20 cellular contexts compared by ENCODE assay signal in the genomic region with DNA sequence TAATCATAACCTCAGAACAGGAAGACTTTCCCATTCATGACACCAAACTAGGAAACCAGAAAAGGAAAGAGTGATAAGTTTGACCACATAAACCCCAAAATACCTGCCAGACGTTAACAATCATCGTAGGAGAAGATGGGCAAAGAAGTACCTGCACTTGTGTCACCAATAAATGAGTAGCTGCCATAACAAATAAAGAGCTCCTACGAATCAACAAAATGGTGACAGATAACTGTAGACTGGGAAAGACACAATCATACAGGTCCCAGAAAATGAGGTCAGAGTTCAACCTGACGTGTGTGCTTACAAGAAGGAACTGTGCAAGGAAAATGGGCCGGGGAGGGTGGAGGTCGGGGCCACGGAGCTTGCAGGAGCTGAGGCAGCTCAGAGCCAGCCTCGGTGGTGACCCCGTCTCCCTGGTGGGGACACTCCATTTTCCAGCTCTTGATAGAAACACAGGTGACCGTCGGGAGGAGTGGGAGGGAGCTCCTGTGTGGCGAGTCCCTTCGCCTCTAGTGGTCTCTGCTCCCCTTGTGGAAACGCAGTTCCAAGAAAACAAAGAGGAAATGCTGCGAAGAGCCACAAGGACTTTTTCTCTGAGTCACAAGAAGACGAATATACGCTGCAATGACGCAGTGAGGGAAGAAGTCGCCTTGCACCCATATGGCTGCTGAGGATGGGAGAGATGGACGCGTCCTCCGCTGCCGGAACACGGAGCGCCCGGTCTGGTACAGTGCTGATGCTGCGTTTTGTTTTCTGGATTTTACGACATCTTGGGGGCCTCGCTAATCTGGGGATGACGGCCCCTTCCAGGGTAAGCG. TPM values are rescaled to one million over a fixed set of nuclear protein-coding genes. Genes with fewer than 3 reads are reported as not detected.
DNase-seq lines count a peak whose midpoint lies in the region; ATAC-seq, FAIRE-seq and TF ChIP-seq lines count a peak whose summit lies in the region.
"Had no signal": no experiment of that assay in that cellular context is flagged by ENCODE, and none has a peak within 500 bp of the region (broad histone marks: within the 10 kb centered on the region; RNA-seq: fewer than 3 reads in every experiment).

No MANE protein-coding gene starts in this region.

- in situ Hi-C loops in K562 (cut with MboI), result no loop called here

- H3K27ac Mint-ChIP-seq in activated naive CD4-positive, alpha-beta T cell treated with anti-CD3 and anti-CD28 coated beads, Interleukin-2, amount 50 U/mL, for 24 hours, result peak overlapping the region; percentile 38
- H3K27ac Mint-ChIP-seq in stimulated activated effector memory CD8-positive, alpha-beta T cell treated with anti-CD3 and anti-CD28 coated beads, Interleukin-12 subunit alpha, Interleukin-12 subunit beta, amount 100 ng/mL, for 72 hours, result peak overlapping the region; percentile 83
- H3K27ac Mint-ChIP-seq: HFFc6 had no signal

- H3K27me3 Mint-ChIP-seq in activated naive CD4-positive, alpha-beta T cell treated with anti-CD3 and anti-CD28 coated beads, Interleukin-2, amount 50 U/mL, for 24 hours, result no peaks in the 10 kb centered on the region

- POLR2A ChIA-PET in K562 (lab: Yijun Ruan, JAX), result interaction anchor here (0.6 to 1.7 kb wide), 6 partner anchors 17 to 158 kb away, joined by 3 to 6 read pairs (median 3); no protein-coding TSS in a partner anchor

- no peak overlapping the region for H3K9ac ChIP-seq in K562 (ENCODE audit: insufficient read depth in 1 of 2, low read depth in 2 of 2, low read length in 2 of 2)

- TF ChIP-seq RAD21 in K562 (CRISPR knock-in tag; conservative IDR thresholded peaks at IDR 0.05 in 1 of 2, IDR thresholded peaks at IDR 0.05 in 1 of 2), result no peak

- H3K36me3 Mint-ChIP-seq in activated naive CD4-positive, alpha-beta T cell treated with anti-CD3 and anti-CD28 coated beads, Interleukin-2, amount 50 U/mL, for 24 hours, result peaks cover 2% of the 10 kb centered on the region
- peaks cover 44% of the 10 kb centered on the region for H3K36me3 Mint-ChIP-seq in stimulated activated effector memory CD8-positive, alpha-beta T cell treated with anti-CD3 and anti-CD28 coated beads, Interleukin-12 subunit alpha, Interleukin-12 subunit beta, amount 100 ng/mL, for 72 hours

- DNase-seq in activated naive CD4-positive, alpha-beta T cell treated with Interleukin-2 at 50 U/mL for 16 hours, result no peak
- peak; percentile 74 for DNase-seq in MV-4-11 (lab: John Stamatoyannopoulos, UW)
- no peak for DNase-seq in K562 (ENCODE audit: extremely low read depth in 1 of 4, low spot score in 3 of 4)
- no peak for DNase-seq in stimulated activated effector memory CD8-positive, alpha-beta T cell treated with anti-CD3 and anti-CD28 coated beads, Interleukin-12 subunit alpha, Interleukin-12 subunit beta, amount 100 ng/mL, for 72 hours (ENCODE audit: low spot score in 2 of 2)
- DNase-seq in nucleus accumbens (lab: John Stamatoyannopoulos, UW), result no peak
- DNase-seq in anterior cingulate cortex (lab: John Stamatoyannopoulos, UW), result no peak
- DNase-seq: activated gamma-delta T cell treated with Interleukin-2 at 50 U/mL for 16 hours, COR-L47, heart right ventricle, HFFc6, immature natural killer cell, left ventricle myocardium inferior, NCI-H1105, NCI-H524 treated with DMSO at 0.1 percent for 48 hours, thyroid gland had no signal

- no peak overlapping the region for H3K27ac ChIP-seq in K562 (ENCODE audit: extremely low read depth, low read depth, low read length)
- H3K27ac ChIP-seq: heart right ventricle, left ventricle myocardium inferior, neutrophil, thyroid gland had no signal

- peaks cover 7% of the 10 kb centered on the region; the same call in 1 of the 3 replicates for H3K36me3 ChIP-seq in K562 (ENCODE audit: control insufficient read depth, insufficient read depth, low read length)
- H3K36me3 ChIP-seq: thyroid gland had no signal

- H3K4me2 ChIP-seq in K562 (ENCODE audit: insufficient read depth, low read length), result no peak overlapping the region

- H3K79me2 ChIP-seq in K562 (ENCODE audit: control insufficient read depth, insufficient read depth, low read length), result peaks cover 71% of the 10 kb centered on the region

- no peak for ATAC-seq in K562
- peak; percentile 74 for ATAC-seq in stimulated activated effector memory CD8-positive, alpha-beta T cell treated with anti-CD3 and anti-CD28 coated beads, Interleukin-12 subunit alpha, Interleukin-12 subunit beta, amount 100 ng/mL, for 72 hours
- ATAC-seq in GM18868 (IDR thresholded peaks at IDR 0.05; ENCODE audit: unreplicated experiment), result no peak
- ATAC-seq: heart right ventricle had no signal

- 65% methylated on average over 28 of the region's 31 CpGs for WGBS in K562 (ENCODE audit: insufficient coverage, low coverage, missing lambda C conversion rate)

- H4K20me1 ChIP-seq in K562 (replicated peaks; ENCODE audit: control insufficient read depth, insufficient read depth, low read length), result peaks cover 6% of the 10 kb centered on the region

- H3K4me3 Mint-ChIP-seq in activated naive CD4-positive, alpha-beta T cell treated with anti-CD3 and anti-CD28 coated beads, Interleukin-2, amount 50 U/mL, for 24 hours, result no peak overlapping the region
- peak overlapping the region; percentile 53 for H3K4me3 Mint-ChIP-seq in stimulated activated effector memory CD8-positive, alpha-beta T cell treated with anti-CD3 and anti-CD28 coated beads, Interleukin-12 subunit alpha, Interleukin-12 subunit beta, amount 100 ng/mL, for 72 hours
- H3K4me3 Mint-ChIP-seq: HFFc6 had no signal

- H3K27me3 ChIP-seq in K562 (ENCODE audit: control insufficient read depth in 2 of 2, insufficient read depth in 2 of 2, low read length in 2 of 2), result no peaks in the 10 kb centered on the region
- H3K27me3 ChIP-seq: heart right ventricle, thyroid gland had no signal

- H3K4me1 ChIP-seq in K562 (replicated peaks in 1 of 2; ENCODE audit: control insufficient read depth in 2 of 2, insufficient read depth in 2 of 2, low read length in 2 of 2), result peaks cover 0 to 66% of the 10 kb centered on the region in 2 experiments; a peak in 3 of 5 replicates

- no peak overlapping the region for H3K4me3 ChIP-seq in K562
- H3K4me3 ChIP-seq: heart right ventricle, left ventricle myocardium inferior, thyroid gland had no signal

- peaks cover 41% of the 10 kb centered on the region for H3K4me1 Mint-ChIP-seq in activated naive CD4-positive, alpha-beta T cell treated with anti-CD3 and anti-CD28 coated beads, Interleukin-2, amount 50 U/mL, for 24 hours
- H3K4me1 Mint-ChIP-seq in stimulated activated effector memory CD8-positive, alpha-beta T cell treated with anti-CD3 and anti-CD28 coated beads, Interleukin-12 subunit alpha, Interleukin-12 subunit beta, amount 100 ng/mL, for 72 hours, result peaks cover 61% of the 10 kb centered on the region

- H3K9me3 ChIP-seq in K562 (replicated peaks; ENCODE audit: control insufficient read depth, insufficient read depth, low read depth, low read length), result no peaks in the 10 kb centered on the region
- H3K9me3 ChIP-seq: neutrophil, thyroid gland had no signal

- CTCF ChIA-PET in K562 (lab: Yijun Ruan, JAX; ENCODE audit: low intra/inter-chr PET ratio), result interaction anchor here (1.1 kb wide), 1 partner anchor 20 kb away, joined by 3 read pairs; no protein-coding TSS in a partner anchor

- no peak for TF ChIP-seq EP300 in K562 (IDR thresholded peaks at IDR 0.05; ENCODE audit: low read length)

- no peak overlapping the region for H2AFZ ChIP-seq in K562 (ENCODE audit: low read depth, low read length)

- intact Hi-C loops in K562 (cut with micrococcal nuclease), result no loop called here

- no TSS peak for BruUV-seq in K562 (replicated peaks; lab: Mats Ljungman, UMichigan)

- TF ChIP-seq CTCF in K562 (IDR thresholded peaks at IDR 0.05 in 2 of 3, conservative IDR thresholded peaks at IDR 0.05 in 1 of 3; ENCODE audit: insufficient read depth in 2 of 3, low read depth in 1 of 3, low read length in 3 of 3), result no peak

- no peak for TF ChIP-seq POLR2A in K562 (conservative IDR thresholded peaks at IDR 0.05)

- H3K9me1 ChIP-seq in K562 (ENCODE audit: control insufficient read depth, insufficient read depth, low read length), result no peaks in the 10 kb centered on the region

- no peak for FAIRE-seq in K562 (lab: Jason Lieb, UNC)
- FAIRE-seq: endometrium had no signal

- no peaks in the 10 kb centered on the region for H3K9me3 Mint-ChIP-seq in activated naive CD4-positive, alpha-beta T cell treated with anti-CD3 and anti-CD28 coated beads, Interleukin-2, amount 50 U/mL, for 24 hours
- H3K9me3 Mint-ChIP-seq in stimulated activated effector memory CD8-positive, alpha-beta T cell treated with anti-CD3 and anti-CD28 coated beads, Interleukin-12 subunit alpha, Interleukin-12 subunit beta, amount 100 ng/mL, for 72 hours, result no peaks in the 10 kb centered on the region
- H3K9me3 Mint-ChIP-seq: HFFc6, immature natural killer cell had no signal

RNA-seq across cellular contexts. Expression of a gene that starts 9.5 kb away (rescaled TPM):
- 21.1 and 62.3 TPM in 2 replicates for total RNA-seq in K562 (2011; cell fraction: chromatin; rRNA removed; ENCODE audit: low replicate concordance)
- 28.3 and 30.5 TPM in 2 replicates for total RNA-seq in K562 (2011; cell fraction: nucleolus; rRNA removed)
- total RNA-seq in K562 (2011; cell fraction: nucleoplasm; rRNA removed), result 15.8 and 17.5 TPM in 2 replicates
- 6.0 and 10.7 TPM in 2 replicates for total RNA-seq in K562 (2014; rRNA removed)
- total RNA-seq in K562 (2014; rRNA removed; fragmentation: Illumina TruSeq; extraction: Trizol), result 1.4 and 1.9 TPM in 2 replicates
- total RNA-seq in K562 (2015; rRNA removed; fragmentation: Illumina TruSeq; extraction: Trizol), result 4.1 and 5.3 TPM in 2 replicates
- 21.4 and 22.1 TPM in 2 replicates for total RNA-seq in K562 (2021)
- 2.9 and 5.8 TPM in 2 replicates for polyA plus RNA-seq in K562 (2011; rRNA removed)
- polyA plus RNA-seq in K562 (2011; cell fraction: cytosol; rRNA removed), result 2.9 and 6.4 TPM in 2 replicates
- 9.4 and 20.2 TPM in 2 replicates for polyA plus RNA-seq in K562 (2011; cell fraction: nucleus; rRNA removed)
- polyA plus RNA-seq in K562 (2012), result 16.8 and 22.4 TPM in 2 replicates
- 8.0 and 11.3 TPM in 2 replicates for polyA plus RNA-seq in K562 (2014; fragmentation: Illumina TruSeq; extraction: Trizol)
- under 1 TPM; 0.38 to 0.61 TPM for polyA plus RNA-seq in K562 (2014; fragmentation: Nextera tagmentation; extraction: Ambion mirVana)
- 7.6 and 8.3 TPM in 2 replicates for polyA plus RNA-seq in K562 (2014; rRNA removed)
- 5.1 and 9.5 TPM in 2 replicates for polyA minus RNA-seq in K562 (2011; rRNA and poly(A)+ RNA removed)
- 15.8 and 26.9 TPM in 2 replicates for polyA minus RNA-seq in K562 (2011; cell fraction: cytosol; rRNA and poly(A)+ RNA removed)
- polyA minus RNA-seq in K562 (2011; cell fraction: nucleus; rRNA and poly(A)+ RNA removed), result 13.1 and 15.9 TPM in 2 replicates

RNA-seq across cellular contexts. Expression of a gene that starts 17.4 kb away (rescaled TPM):
- 1.8 and 7.1 TPM in 2 replicates for total RNA-seq in K562 (2011; cell fraction: chromatin; rRNA removed; ENCODE audit: low replicate concordance)
- total RNA-seq in K562 (2011; cell fraction: nucleolus; rRNA removed), result 2.9 and 3.5 TPM in 2 replicates
- 1.8 and 2.6 TPM in 2 replicates for total RNA-seq in K562 (2011; cell fraction: nucleoplasm; rRNA removed)
- total RNA-seq in K562 (2014; rRNA removed) (0.82 and 1.3 TPM in 2 replicates), K562 (2014; rRNA removed; fragmentation: Illumina TruSeq; extraction: Trizol) (0.11 and 0.38 TPM in 2 replicates), K562 (2015; rRNA removed; fragmentation: Illumina TruSeq; extraction: Trizol) (0.34 and 0.58 TPM in 2 replicates), K562 (2021) (0.92 and 2.4 TPM in 2 replicates)
- polyA plus RNA-seq in K562 (2011; rRNA removed) (1.8 and 2.2 TPM in 2 replicates), K562 (2014; fragmentation: Illumina TruSeq; extraction: Trizol) (0.54 and 1.1 TPM in 2 replicates), K562 (2014; fragmentation: Nextera tagmentation; extraction: Ambion mirVana) (under 1 TPM in 1 of 2 experiments, not detected in 1; 0.11 TPM), K562 (2014; rRNA removed) (0.56 and 0.73 TPM in 2 replicates)
- 1.9 and 5.2 TPM in 2 replicates for polyA plus RNA-seq in K562 (2011; cell fraction: cytosol; rRNA removed)
- polyA plus RNA-seq in K562 (2011; cell fraction: nucleus; rRNA removed), result 4.3 and 9.8 TPM in 2 replicates
- 3.2 and 4.0 TPM in 2 replicates for polyA plus RNA-seq in K562 (2012)
- 1.5 and 1.9 TPM in 2 replicates for polyA minus RNA-seq in K562 (2011; rRNA and poly(A)+ RNA removed)
- polyA minus RNA-seq in K562 (2011; cell fraction: cytosol; rRNA and poly(A)+ RNA removed), result 0.86 and 2.2 TPM in 2 replicates
- 2.3 and 3.4 TPM in 2 replicates for polyA minus RNA-seq in K562 (2011; cell fraction: nucleus; rRNA and poly(A)+ RNA removed)
- total RNA-seq: Daoy, HFFc6, left ventricle myocardium inferior had no signal
